1 cellular context compared by ENCODE assay signal in the genomic region with DNA sequence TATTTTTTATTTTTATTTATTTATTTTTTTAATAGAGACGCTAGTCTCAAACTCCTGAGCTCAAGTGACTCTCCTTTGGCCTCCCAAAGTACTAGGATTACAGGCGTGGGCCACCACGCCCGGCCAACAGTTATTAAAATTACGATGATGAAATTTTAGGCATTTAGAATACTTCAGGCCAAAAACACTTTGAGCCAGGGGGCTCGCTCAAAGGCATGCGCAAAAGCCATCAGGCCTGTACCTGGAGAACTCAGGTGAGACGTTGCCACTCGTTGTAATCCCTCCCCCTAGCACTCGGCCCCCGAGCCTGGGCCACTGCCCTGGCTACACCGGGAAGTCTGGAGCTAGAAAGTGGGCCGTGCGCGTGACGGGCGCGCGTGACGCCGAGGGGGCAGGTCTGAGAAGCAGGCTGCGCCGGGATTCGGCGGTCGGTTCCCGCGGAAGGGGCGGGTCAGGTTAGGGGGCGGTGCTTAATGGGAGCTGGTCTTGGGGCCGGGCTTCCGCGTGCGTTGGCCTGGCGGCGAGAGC.
TF ChIP-seq lines count a peak whose summit lies in the region.

No MANE protein-coding gene starts in this region.

TF ChIP-seq in HepG2, 621 proteins besides CTCF, POLR2A, EP300 and RAD21 (continued from another document and continues in another):
- no peak for TF ChIP-seq TBL1XR1 (IDR thresholded peaks at IDR 0.05; ENCODE audit: borderline replicate concordance, low read length, partially characterized antibody)
- TF ChIP-seq ZNF280D (CRISPR knock-in tag; IDR thresholded peaks at IDR 0.05): no peak
- no peak for TF ChIP-seq ZNF333 (CRISPR knock-in tag; IDR thresholded peaks at IDR 0.05; ENCODE audit: borderline replicate concordance)
- TF ChIP-seq ZNF331 (CRISPR knock-in tag; IDR thresholded peaks at IDR 0.05): peak; percentile 94
- TF ChIP-seq SIX4 (CRISPR knock-in tag; IDR thresholded peaks at IDR 0.05): peak; percentile 76; the same call in 1 of the 2 replicates
- TF ChIP-seq ZNF207 (IDR thresholded peaks at IDR 0.05; ENCODE audit: borderline replicate concordance): no peak
- TF ChIP-seq SUZ12 (IDR thresholded peaks at IDR 0.05; ENCODE audit: low read depth, low read length): no peak
- TF ChIP-seq, protein P1, sequence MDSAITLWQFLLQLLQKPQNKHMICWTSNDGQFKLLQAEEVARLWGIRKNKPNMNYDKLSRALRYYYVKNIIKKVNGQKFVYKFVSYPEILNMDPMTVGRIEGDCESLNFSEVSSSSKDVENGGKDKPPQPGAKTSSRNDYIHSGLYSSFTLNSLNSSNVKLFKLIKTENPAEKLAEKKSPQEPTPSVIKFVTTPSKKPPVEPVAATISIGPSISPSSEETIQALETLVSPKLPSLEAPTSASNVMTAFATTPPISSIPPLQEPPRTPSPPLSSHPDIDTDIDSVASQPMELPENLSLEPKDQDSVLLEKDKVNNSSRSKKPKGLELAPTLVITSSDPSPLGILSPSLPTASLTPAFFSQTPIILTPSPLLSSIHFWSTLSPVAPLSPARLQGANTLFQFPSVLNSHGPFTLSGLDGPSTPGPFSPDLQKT (CRISPR knock-in tag; IDR thresholded peaks at IDR 0.05; ENCODE audit: borderline replicate concordance): 0 out of 2 replicates have a peak, but pooled peaks have one; percentile 34
- 0 out of 2 replicates have a peak, but pooled peaks have one; percentile 73 for TF ChIP-seq FUBP1 (CRISPR knock-in tag; IDR thresholded peaks at IDR 0.05; ENCODE audit: borderline replicate concordance)
- no peak for TF ChIP-seq RFX3 (CRISPR knock-in tag; IDR thresholded peaks at IDR 0.05)
- no peak for TF ChIP-seq MBNL3 (CRISPR knock-in tag; conservative IDR thresholded peaks at IDR 0.05)
- TF ChIP-seq ZNF580 (CRISPR knock-in tag; IDR thresholded peaks at IDR 0.05; ENCODE audit: borderline replicate concordance, low read depth): peak; percentile 91
- no peak for TF ChIP-seq ZNF703 (CRISPR knock-in tag; IDR thresholded peaks at IDR 0.05; ENCODE audit: borderline replicate concordance)
- TF ChIP-seq, protein P2, sequence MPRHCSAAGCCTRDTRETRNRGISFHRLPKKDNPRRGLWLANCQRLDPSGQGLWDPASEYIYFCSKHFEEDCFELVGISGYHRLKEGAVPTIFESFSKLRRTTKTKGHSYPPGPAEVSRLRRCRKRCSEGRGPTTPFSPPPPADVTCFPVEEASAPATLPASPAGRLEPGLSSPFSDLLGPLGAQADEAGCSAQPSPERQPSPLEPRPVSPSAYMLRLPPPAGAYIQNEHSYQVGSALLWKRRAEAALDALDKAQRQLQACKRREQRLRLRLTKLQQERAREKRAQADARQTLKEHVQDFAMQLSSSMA (CRISPR knock-in tag; IDR thresholded peaks at IDR 0.05): no peak
- no peak; the same call in 1 of the 2 replicates for TF ChIP-seq ZNF678 (CRISPR knock-in tag; IDR thresholded peaks at IDR 0.05)
- peak; percentile 88; the same call in 1 of the 2 replicates for TF ChIP-seq E2F1 (CRISPR knock-in tag; IDR thresholded peaks at IDR 0.05)
- TF ChIP-seq GMEB1 (CRISPR knock-in tag; IDR thresholded peaks at IDR 0.05; ENCODE audit: borderline replicate concordance): peak; percentile 90
- no peak for TF ChIP-seq JUNB (CRISPR knock-in tag; IDR thresholded peaks at IDR 0.05; ENCODE audit: borderline replicate concordance)
- peak; percentile 65; the same call in 1 of the 2 replicates for TF ChIP-seq ZNF619 (CRISPR knock-in tag; IDR thresholded peaks at IDR 0.05)
- TF ChIP-seq KLF12 (CRISPR knock-in tag; IDR thresholded peaks at IDR 0.05; ENCODE audit: borderline replicate concordance): 0 out of 2 replicates have a peak, but pooled peaks have one; percentile 24
- TF ChIP-seq, protein P3, sequence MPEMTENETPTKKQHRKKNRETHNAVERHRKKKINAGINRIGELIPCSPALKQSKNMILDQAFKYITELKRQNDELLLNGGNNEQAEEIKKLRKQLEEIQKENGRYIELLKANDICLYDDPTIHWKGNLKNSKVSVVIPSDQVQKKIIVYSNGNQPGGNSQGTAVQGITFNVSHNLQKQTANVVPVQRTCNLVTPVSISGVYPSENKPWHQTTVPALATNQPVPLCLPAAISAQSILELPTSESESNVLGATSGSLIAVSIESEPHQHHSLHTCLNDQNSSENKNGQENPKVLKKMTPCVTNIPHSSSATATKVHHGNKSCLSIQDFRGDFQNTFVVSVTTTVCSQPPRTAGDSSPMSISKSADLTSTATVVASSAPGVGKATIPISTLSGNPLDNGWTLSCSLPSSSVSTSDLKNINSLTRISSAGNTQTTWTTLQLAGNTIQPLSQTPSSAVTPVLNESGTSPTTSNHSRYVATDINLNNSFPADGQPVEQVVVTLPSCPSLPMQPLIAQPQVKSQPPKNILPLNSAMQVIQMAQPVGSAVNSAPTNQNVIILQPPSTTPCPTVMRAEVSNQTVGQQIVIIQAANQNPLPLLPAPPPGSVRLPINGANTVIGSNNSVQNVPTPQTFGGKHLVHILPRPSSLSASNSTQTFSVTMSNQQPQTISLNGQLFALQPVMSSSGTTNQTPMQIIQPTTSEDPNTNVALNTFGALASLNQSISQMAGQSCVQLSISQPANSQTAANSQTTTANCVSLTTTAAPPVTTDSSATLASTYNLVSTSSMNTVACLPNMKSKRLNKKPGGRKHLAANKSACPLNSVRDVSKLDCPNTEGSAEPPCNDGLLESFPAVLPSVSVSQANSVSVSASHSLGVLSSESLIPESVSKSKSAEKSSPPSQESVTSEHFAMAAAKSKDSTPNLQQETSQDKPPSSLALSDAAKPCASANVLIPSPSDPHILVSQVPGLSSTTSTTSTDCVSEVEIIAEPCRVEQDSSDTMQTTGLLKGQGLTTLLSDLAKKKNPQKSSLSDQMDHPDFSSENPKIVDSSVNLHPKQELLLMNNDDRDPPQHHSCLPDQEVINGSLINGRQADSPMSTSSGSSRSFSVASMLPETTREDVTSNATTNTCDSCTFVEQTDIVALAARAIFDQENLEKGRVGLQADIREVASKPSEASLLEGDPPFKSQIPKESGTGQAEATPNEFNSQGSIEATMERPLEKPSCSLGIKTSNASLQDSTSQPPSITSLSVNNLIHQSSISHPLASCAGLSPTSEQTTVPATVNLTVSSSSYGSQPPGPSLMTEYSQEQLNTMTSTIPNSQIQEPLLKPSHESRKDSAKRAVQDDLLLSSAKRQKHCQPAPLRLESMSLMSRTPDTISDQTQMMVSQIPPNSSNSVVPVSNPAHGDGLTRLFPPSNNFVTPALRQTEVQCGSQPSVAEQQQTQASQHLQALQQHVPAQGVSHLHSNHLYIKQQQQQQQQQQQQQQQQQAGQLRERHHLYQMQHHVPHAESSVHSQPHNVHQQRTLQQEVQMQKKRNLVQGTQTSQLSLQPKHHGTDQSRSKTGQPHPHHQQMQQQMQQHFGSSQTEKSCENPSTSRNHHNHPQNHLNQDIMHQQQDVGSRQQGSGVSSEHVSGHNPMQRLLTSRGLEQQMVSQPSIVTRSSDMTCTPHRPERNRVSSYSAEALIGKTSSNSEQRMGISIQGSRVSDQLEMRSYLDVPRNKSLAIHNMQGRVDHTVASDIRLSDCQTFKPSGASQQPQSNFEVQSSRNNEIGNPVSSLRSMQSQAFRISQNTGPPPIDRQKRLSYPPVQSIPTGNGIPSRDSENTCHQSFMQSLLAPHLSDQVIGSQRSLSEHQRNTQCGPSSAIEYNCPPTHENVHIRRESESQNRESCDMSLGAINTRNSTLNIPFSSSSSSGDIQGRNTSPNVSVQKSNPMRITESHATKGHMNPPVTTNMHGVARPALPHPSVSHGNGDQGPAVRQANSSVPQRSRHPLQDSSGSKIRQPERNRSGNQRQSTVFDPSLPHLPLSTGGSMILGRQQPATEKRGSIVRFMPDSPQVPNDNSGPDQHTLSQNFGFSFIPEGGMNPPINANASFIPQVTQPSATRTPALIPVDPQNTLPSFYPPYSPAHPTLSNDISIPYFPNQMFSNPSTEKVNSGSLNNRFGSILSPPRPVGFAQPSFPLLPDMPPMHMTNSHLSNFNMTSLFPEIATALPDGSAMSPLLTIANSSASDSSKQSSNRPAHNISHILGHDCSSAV (CRISPR knock-in tag; IDR thresholded peaks at IDR 0.05; ENCODE audit: borderline replicate concordance): no peak
- TF ChIP-seq ZNF12 (CRISPR knock-in tag; IDR thresholded peaks at IDR 0.05): 0 out of 2 replicates have a peak, but pooled peaks have one; percentile 84
- TF ChIP-seq CCDC6 (CRISPR knock-in tag; IDR thresholded peaks at IDR 0.05): peak; percentile 95
- peak; percentile 96 for TF ChIP-seq ZFX (CRISPR knock-in tag; IDR thresholded peaks at IDR 0.05; ENCODE audit: low read depth)
- no peak for TF ChIP-seq NPAS2 (CRISPR knock-in tag; IDR thresholded peaks at IDR 0.05; ENCODE audit: borderline replicate concordance)
